ENCODE assay signal across 9 cellular contexts in genomic region chr9:86246752-86247161, GRCh38. TPM values are rescaled to one million over a fixed set of nuclear protein-coding genes. Genes with fewer than 3 reads are reported as not detected.
DNase-seq lines count a peak whose midpoint lies in the region; ATAC-seq and TF ChIP-seq lines count a peak whose summit lies in the region.
"Had no signal": no experiment of that assay in that cellular context is flagged by ENCODE, and none has a peak within 500 bp of the region (broad histone marks: within the 10 kb centered on the region; RNA-seq: fewer than 3 reads in every experiment).

No MANE protein-coding gene starts in this region.

- ATAC-seq in GM21737 (IDR thresholded peaks at IDR 0.05; ENCODE audit: unreplicated experiment): peak; percentile 93

- peaks cover 6 to 8% of the 10 kb centered on the region in 2 donors for H3K27me3 Mint-ChIP-seq in CD4-positive, alpha-beta memory T cell

- CTCF ChIA-PET in CD4-positive, alpha-beta memory T cell (lab: Charles Lee; ENCODE audit: partially characterized antibody): no interaction called here

- DNase-seq in GM13977 (ENCODE audit: low spot score) (peak; percentile 40), M059J (ENCODE audit: low read depth) (peak; percentile 43), left kidney (ENCODE audit: low read depth, low spot score) (peak; percentile 48), NCI-H146 treated with DMSO at 0.1 percent for 48 hours (lab: John Stamatoyannopoulos, UW; ENCODE audit: unreplicated experiment) (no peak), foreskin fibroblast (no peak), testis (no peak)
- DNase-seq in CD4-positive, alpha-beta memory T cell: no peak

- no peak overlapping the region for H3K27ac ChIP-seq in testis
- no peak overlapping the region for H3K27ac ChIP-seq in CD4-positive, alpha-beta memory T cell (ENCODE audit: low read depth, low read length)

- no peak overlapping the region for H3K4me3 Mint-ChIP-seq in CD4-positive, alpha-beta memory T cell
- H3K4me3 Mint-ChIP-seq: central memory CD8-positive, alpha-beta T cell had no signal

- no peaks in the 10 kb centered on the region for H3K9me3 ChIP-seq in testis
- H3K9me3 ChIP-seq in CD4-positive, alpha-beta memory T cell (ENCODE audit: control insufficient read depth in 1 of 2, low read length in 2 of 2): no peaks in the 10 kb centered on the region

- peak; percentile 45 for TF ChIP-seq CTCF in GM13977 (IDR thresholded peaks at IDR 0.05; ENCODE audit: extremely low read depth, insufficient read depth, missing control alignments)
- no peak for TF ChIP-seq CTCF in foreskin fibroblast (IDR thresholded peaks at IDR 0.05; ENCODE audit: low read depth, low read length)
- TF ChIP-seq CTCF in testis (IDR thresholded peaks at IDR 0.05): no peak

- WGBS in testis, 2 donors: 61 to 62% methylated on average over 6 of the region's 6 CpGs

- TF ChIP-seq POLR2A in testis (IDR thresholded peaks at IDR 0.05): no peak

- peaks cover 0 to 2% (median 0%) of the 10 kb centered on the region in 4 donors for H3K4me1 Mint-ChIP-seq in CD4-positive, alpha-beta memory T cell
- H3K4me1 Mint-ChIP-seq: central memory CD8-positive, alpha-beta T cell had no signal

- H3K36me3 ChIP-seq in testis (ENCODE audit: low read depth, missing control alignments): no peaks in the 10 kb centered on the region
- H3K36me3 ChIP-seq in CD4-positive, alpha-beta memory T cell (ENCODE audit: insufficient read depth, low read length): no peaks in the 10 kb centered on the region

- POLR2A ChIA-PET in CD4-positive, alpha-beta memory T cell (lab: Charles Lee; ENCODE audit: partially characterized antibody): no interaction called here

- in situ Hi-C loops in GM13977 (cut with MboI; ENCODE audit: low pct_unique_long_range_greater_than_20kb, low sequenced_read_pairs, unreplicated experiment): no loop called here

- no peaks in the 10 kb centered on the region for H3K4me1 ChIP-seq in testis
- H3K4me1 ChIP-seq in CD4-positive, alpha-beta memory T cell (ENCODE audit: insufficient read depth, low read length): no peaks in the 10 kb centered on the region

- H3K27me3 ChIP-seq in testis: no peaks in the 10 kb centered on the region
- no peaks in the 10 kb centered on the region for H3K27me3 ChIP-seq in CD4-positive, alpha-beta memory T cell (ENCODE audit: insufficient read depth, low read length)

- H3K4me3 ChIP-seq in foreskin fibroblast (ENCODE audit: low read depth in 1 of 2, low read length in 2 of 2) (no peak overlapping the region), testis (no peak overlapping the region)
- no peak overlapping the region for H3K4me3 ChIP-seq in CD4-positive, alpha-beta memory T cell (ENCODE audit: low read length in 2 of 2)

- intact Hi-C loops in testis (cut with DNase I; ENCODE audit: low total_unique reads): no loop called here
- intact Hi-C loops in CD4-positive, alpha-beta memory T cell (cut with micrococcal nuclease): no loop called here

- no peak overlapping the region for H3K27ac Mint-ChIP-seq in CD4-positive, alpha-beta memory T cell

- H3K36me3 Mint-ChIP-seq in CD4-positive, alpha-beta memory T cell: no peaks in the 10 kb centered on the region

- H3K9me3 Mint-ChIP-seq in CD4-positive, alpha-beta memory T cell: peaks cover 0 to 5% (median 2%) of the 10 kb centered on the region in 8 donors

RNA-seq across cellular contexts. Expression of gene C9orf153, which starts 12.7 kb away (rescaled TPM):
- total RNA-seq in M059J (2014; rRNA removed; shearing (Covaris generic)): not detected in 2 replicates
- total RNA-seq in testis: 10 to 100 TPM in 1 of 2 donors, 1 to 10 TPM in 1; 5.0 to 10.2 TPM
- 24.4 TPM for polyA plus RNA-seq in testis (ENCODE audit: insufficient read depth, low read depth, low replicate concordance)
- under 1 TPM; 0.55 to 0.87 TPM for total RNA-seq in CD4-positive, alpha-beta memory T cell
- polyA plus RNA-seq in CD4-positive, alpha-beta memory T cell: not detected

RNA-seq across cellular contexts. Expression of gene ISCA1, which starts 35.6 kb away (rescaled TPM):
- 53.5 and 62.6 TPM in 2 replicates for total RNA-seq in M059J (2014; rRNA removed; shearing (Covaris generic))
- 10 to 100 TPM; 40.9 to 48.3 TPM for total RNA-seq in testis
- polyA plus RNA-seq in testis (ENCODE audit: insufficient read depth, low read depth, low replicate concordance): 66.2 TPM
- total RNA-seq in CD4-positive, alpha-beta memory T cell: 10 to 100 TPM; 34.6 to 37.2 TPM
- 10 to 100 TPM; 52.1 to 83.6 TPM for polyA plus RNA-seq in CD4-positive, alpha-beta memory T cell

Comparison
In these comparisons a context has a peak if more than half of its experiments do, and no peak if none do; other contexts are left out.
1. DNase-seq: peak in GM13977 (single experiment), M059J (single experiment) and left kidney (single experiment); none in NCI-H146 treated with DMSO at 0.1 percent for 48 hours (single experiment), foreskin fibroblast (0 of 2), testis (single experiment) and CD4-positive, alpha-beta memory T cell (0 of 5).